In genomic region chr12:128111333-128111732, GRCh38 we compare ENCODE assay signal across 24 cellular contexts.
"Had no signal": no experiment of that assay in that cellular context is flagged by ENCODE, and none has a peak within 500 bp of the region (broad histone marks: within the 10 kb centered on the region; RNA-seq: fewer than 3 reads in every experiment).

No MANE protein-coding gene starts in this region.

- H3K27ac ChIP-seq: brain microvascular endothelial cell, Peyer's patch had no signal

- DNase-seq: activated CD4-positive, alpha-beta T cell treated with anti-CD3 and anti-CD28 coated beads, Interleukin-2, amount 10 ng/mL, durations not matched to agents 24 days and 14 days; activated CD4-positive, alpha-beta T cell treated with anti-CD3 and anti-CD28 coated beads, Interleukin-2, amount 50 U/mL, for 4 hours; activated CD8-positive, alpha-beta T cell treated with anti-CD3 and anti-CD28 coated beads for 36 hours; activated effector memory CD4-positive, alpha-beta T cell treated with anti-CD3 and anti-CD28 coated beads, Interleukin-2, amount 50 U/mL, for 16 hours; activated naive CD4-positive, alpha-beta T cell; activated naive CD4-positive, alpha-beta T cell treated with anti-CD3 and anti-CD28 coated beads, Interleukin-2, amount 50 U/mL, for 16 hours; activated naive CD8-positive, alpha-beta T cell treated with anti-CD3 and anti-CD28 coated beads for 36 hours; activated T-cell treated with anti-CD3 and anti-CD28 coated beads, Interleukin-2, amount 50 U/mL, for 1 hour; activated T-cell treated with anti-CD3 and anti-CD28 coated beads, Interleukin-2, amount 50 U/mL, for 72 hours; amniotic stem cell; aorta; brain microvascular endothelial cell; central memory CD4-positive, alpha-beta T cell; NCI-H1105; NCI-H1417 treated with DMSO at 0.1 percent for 48 hours; NCI-H187 treated with DMSO at 0.1 percent for 48 hours; NCI-H2081 treated with DMSO at 0.1 percent for 48 hours; NCI-H2171; NCI-H2227 treated with DMSO at 0.1 percent for 48 hours; NCI-H446; Peyer's patch; RPMI8226; SIG-M5; SW 1271 had no signal

- H3K36me3 ChIP-seq: brain microvascular endothelial cell, Peyer's patch had no signal

- H3K4me3 ChIP-seq: Peyer's patch had no signal

- H3K27me3 ChIP-seq: brain microvascular endothelial cell, Peyer's patch had no signal

- H3K4me1 ChIP-seq: Peyer's patch had no signal
